ENCODE assay signal across 3 cellular contexts in genomic region chr6:99289701-99290100, GRCh38. TPM values are rescaled to one million over a fixed set of nuclear protein-coding genes. Genes with fewer than 3 reads are reported as not detected.
"Had no signal": no experiment of that assay in that cellular context is flagged by ENCODE, and none has a peak within 500 bp of the region (broad histone marks: within the 10 kb centered on the region; RNA-seq: fewer than 3 reads in every experiment).

No MANE protein-coding gene starts in this region.

- DNase-seq: GDM1, GF-D8 had no signal

- H3K4me3 ChIP-seq: GM12878 had no signal

RNA-seq across cellular contexts. Expression of gene FAXC, which starts 59.8 kb away (rescaled TPM):
- total RNA-seq: GM12878 had no signal
